In the genomic region with DNA sequence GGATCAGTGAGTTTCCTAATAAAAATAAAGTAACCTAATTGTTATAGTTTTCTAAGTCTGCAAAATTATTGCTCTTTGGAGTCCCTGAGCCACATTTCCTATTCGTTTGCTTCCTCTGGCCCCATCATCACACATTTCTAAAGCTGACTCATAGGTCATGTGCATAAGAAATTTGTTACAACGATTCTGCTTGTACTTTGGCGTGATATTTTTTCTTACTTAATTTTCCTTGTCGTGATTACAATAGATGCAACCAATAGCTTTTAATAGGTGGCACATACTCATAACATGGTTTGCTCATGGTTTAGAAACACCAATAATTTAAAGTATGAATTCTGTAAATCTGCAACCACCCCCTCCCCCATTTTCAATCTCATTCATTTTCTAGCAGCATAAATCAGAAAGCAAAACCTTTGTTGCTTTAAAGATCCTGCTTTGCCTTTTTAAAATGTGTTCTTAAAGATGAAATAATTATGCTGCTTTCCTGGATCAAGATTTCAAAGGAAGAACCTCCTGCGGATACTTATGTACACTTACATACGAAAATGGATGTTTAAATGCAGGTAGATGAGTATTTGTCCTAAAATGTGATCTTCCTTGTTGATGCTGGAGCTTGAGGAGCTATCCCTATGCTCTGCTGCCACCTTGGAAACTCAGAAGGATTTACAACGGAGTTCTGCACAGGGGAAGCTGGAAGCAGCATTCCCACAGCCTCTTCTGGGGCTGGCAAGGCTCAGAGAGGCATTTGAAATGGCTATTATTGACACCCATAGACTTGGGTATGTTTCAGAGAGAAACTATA, we compare ENCODE assay signal across 8 cellular contexts. TPM values are rescaled to one million over a fixed set of nuclear protein-coding genes. Genes with fewer than 3 reads are reported as not detected.
DNase-seq lines count a peak whose midpoint lies in the region; ATAC-seq and TF ChIP-seq lines count a peak whose summit lies in the region.

No MANE protein-coding gene starts in this region.

- H3K27ac ChIP-seq in RWPE2 (ENCODE audit: poor library complexity, severe bottlenecking) (peak overlapping the region; percentile 85), neuronal stem cell (replicated peaks; ENCODE audit: low read length) (no peak overlapping the region)

- H3K4ac ChIP-seq in neuronal stem cell (ENCODE audit: low read length), result no peak overlapping the region

- H3K23ac ChIP-seq in neuronal stem cell (ENCODE audit: low read depth, low read length, poor library complexity), result no peak overlapping the region

- H2BK5ac ChIP-seq in neuronal stem cell (ENCODE audit: low read length), result no peak overlapping the region

- DNase-seq in HAP-1 (ENCODE audit: low spot score in 2 of 2), result peak; percentile 63 to 81
- no peak for DNase-seq in RWPE2 (ENCODE audit: low spot score)
- peak; percentile 82 to 93 for DNase-seq in foreskin fibroblast
- DNase-seq in neuronal stem cell (ENCODE audit: low spot score), result peak; percentile 51
- no peak for DNase-seq in stimulated activated CD4-positive, alpha-beta T cell treated with anti-CD3 and anti-CD28 coated beads, Interleukin-15, amount 100 ng/mL, for 24 hours
- no peak for DNase-seq in GM13976 (ENCODE audit: low spot score)
- no peak for DNase-seq in NCI-H187 (lab: John Stamatoyannopoulos, UW)

- H3K4me3 ChIP-seq in HAP-1 (peak overlapping the region; percentile 74), RWPE2 (ENCODE audit: severe bottlenecking) (peak overlapping the region; percentile 58), foreskin fibroblast (ENCODE audit: low read depth in 1 of 2, low read length in 2 of 2) (peak overlapping the region; percentile 78 to 93), neuronal stem cell (ENCODE audit: low read length in 2 of 2) (peak overlapping the region in 1 of 2 donors; percentile 41)

- no peak overlapping the region for H2BK120ac ChIP-seq in neuronal stem cell (ENCODE audit: low read depth, low read length)

- H3K4me1 ChIP-seq in HAP-1 (peaks cover 25% of the 10 kb centered on the region), RWPE2 (ENCODE audit: insufficient read depth, poor library complexity, severe bottlenecking) (peaks cover 20% of the 10 kb centered on the region), neuronal stem cell (ENCODE audit: control insufficient read depth in 2 of 2, insufficient read depth in 1 of 2, low read depth in 1 of 2, low read length in 2 of 2) (peaks cover 0 to 14% of the 10 kb centered on the region in 2 donors)

- no peak overlapping the region for H3K9ac ChIP-seq in neuronal stem cell (ENCODE audit: low read depth, low read length, poor library complexity)

- H3K36me3 ChIP-seq in HAP-1 (replicated peaks) (no peaks in the 10 kb centered on the region), RWPE2 (ENCODE audit: low read depth) (no peaks in the 10 kb centered on the region), neuronal stem cell (replicated peaks in 1 of 2; ENCODE audit: control insufficient read depth in 2 of 2, insufficient read depth in 2 of 2, low read length in 2 of 2) (no peaks in the 10 kb centered on the region)

- TF ChIP-seq CTCF in RWPE2 (IDR thresholded peaks at IDR 0.05; ENCODE audit: poor library complexity, severe bottlenecking), result peak; percentile 98
- TF ChIP-seq CTCF in foreskin fibroblast (IDR thresholded peaks at IDR 0.05; ENCODE audit: low read depth, low read length), result peak; percentile 63
- TF ChIP-seq CTCF in GM13976 (IDR thresholded peaks at IDR 0.05; ENCODE audit: borderline replicate concordance, control extremely low read depth, extremely low read depth, insufficient read depth, missing control alignments), result no peak

- no peaks in the 10 kb centered on the region for H3K79me1 ChIP-seq in neuronal stem cell (ENCODE audit: low read depth, low read length)

- H2BK15ac ChIP-seq in neuronal stem cell (ENCODE audit: low read length), result no peak overlapping the region

- H3K18ac ChIP-seq in neuronal stem cell (ENCODE audit: low read length), result no peak overlapping the region

- H2AK5ac ChIP-seq in neuronal stem cell (ENCODE audit: low read depth, low read length), result no peak overlapping the region

- H3K9me3 ChIP-seq in HAP-1 (no peaks in the 10 kb centered on the region), RWPE2 (ENCODE audit: severe bottlenecking) (no peaks in the 10 kb centered on the region), neuronal stem cell (replicated peaks in 1 of 2; ENCODE audit: control insufficient read depth in 2 of 2, insufficient read depth in 1 of 2, low read depth in 1 of 2, low read length in 2 of 2) (no peaks in the 10 kb centered on the region)

- in situ Hi-C loops in HAP-1 (cut with MboI; ENCODE audit: low sequenced_read_pairs) (no loop called here), GM13976 (cut with MboI; ENCODE audit: low sequenced_read_pairs, unreplicated experiment) (no loop called here)

- H4K91ac ChIP-seq in neuronal stem cell (ENCODE audit: low read depth, low read length, poor library complexity), result no peak overlapping the region

- WGBS in neuronal stem cell (ENCODE audit: extremely low coverage in 2 of 2, insufficient read length in 2 of 2, insufficient replicate concordance in 1 of 2), 2 donors, result no CpG with 5 or more reads among the region's 7 CpGs

- peak overlapping the region; percentile 96 for H2AFZ ChIP-seq in neuronal stem cell (ENCODE audit: low read length)

- no peak overlapping the region for H2BK12ac ChIP-seq in neuronal stem cell (ENCODE audit: low read length)

- ATAC-seq in RWPE2 (ENCODE audit: low read depth) (peak; percentile 52), HG03521 (IDR thresholded peaks at IDR 0.05; ENCODE audit: unreplicated experiment) (no peak)

- no peak overlapping the region for H3K14ac ChIP-seq in neuronal stem cell (ENCODE audit: low read length)

- no peak overlapping the region for H3K4me2 ChIP-seq in neuronal stem cell (ENCODE audit: insufficient read depth, low read length, poor library complexity, severe bottlenecking)

- no peaks in the 10 kb centered on the region; the same call in 1 of the 2 replicates for H3K27me3 ChIP-seq in HAP-1 (ENCODE audit: low read depth)
- no peaks in the 10 kb centered on the region for H3K27me3 ChIP-seq in RWPE2 (ENCODE audit: insufficient read depth, poor library complexity, severe bottlenecking)
- peaks cover 2 to 45% (median 28%) of the 10 kb centered on the region in 3 experiments for H3K27me3 ChIP-seq in neuronal stem cell (ENCODE audit: control insufficient read depth in 3 of 3, insufficient read depth in 3 of 3, low read depth in 1 of 3, low read length in 3 of 3)

- H4K8ac ChIP-seq in neuronal stem cell (ENCODE audit: low read depth, low read length), result no peak overlapping the region

RNA-seq across cellular contexts. Expression of a gene that starts 1.7 kb away (rescaled TPM):
- polyA plus RNA-seq in neuronal stem cell (2013, experiment 1 of 2), result 5.2 TPM
- polyA plus RNA-seq in neuronal stem cell (2013, experiment 2 of 2), result 5.2 TPM

Comparison
In these comparisons a context has a peak if more than half of its experiments do, and no peak if none do; other contexts are left out.
1. DNase-seq: peak in HAP-1 (2 of 2), foreskin fibroblast (2 of 2) and neuronal stem cell (single experiment); none in RWPE2 (single experiment), stimulated activated CD4-positive, alpha-beta T cell treated with anti-CD3 and anti-CD28 coated beads, Interleukin-15, amount 100 ng/mL, for 24 hours (single experiment), GM13976 (single experiment) and NCI-H187 (0 of 2).